In genomic region chr4:147733614-147734344, GRCh38 we compare ENCODE assay signal across 8 cellular contexts. TPM values are rescaled to one million over a fixed set of nuclear protein-coding genes. Genes with fewer than 3 reads are reported as not detected.
DNase-seq lines count a peak whose midpoint lies in the region; ATAC-seq and TF ChIP-seq lines count a peak whose summit lies in the region.

No MANE protein-coding gene starts in this region.

- peaks cover 22% of the 10 kb centered on the region for H3K4me1 ChIP-seq in BLaER1
- H3K4me1 ChIP-seq in naive thymus-derived CD4-positive, alpha-beta T cell (ENCODE audit: control insufficient read depth in 2 of 2, insufficient read depth in 2 of 2, low read length in 2 of 2): peaks cover 14 to 15% of the 10 kb centered on the region in 2 donors

- peaks cover 13 to 42% (median 24%) of the 10 kb centered on the region in 7 donors for H3K4me1 Mint-ChIP-seq in naive thymus-derived CD4-positive, alpha-beta T cell

- H3K9ac ChIP-seq in BLaER1: no peak overlapping the region

- H3K9me3 Mint-ChIP-seq in naive thymus-derived CD4-positive, alpha-beta T cell: peaks cover 0 to 2% (median 0%) of the 10 kb centered on the region in 11 donors

- peaks cover 0 to 4% (median 0%) of the 10 kb centered on the region in 5 donors for H3K36me3 Mint-ChIP-seq in naive thymus-derived CD4-positive, alpha-beta T cell

- no peak for TF ChIP-seq CTCF in dorsolateral prefrontal cortex (IDR thresholded peaks at IDR 0.05 in 54 of 56, conservative IDR thresholded peaks at IDR 0.05 in 2 of 56; ENCODE audit: low read depth in 1 of 56, partially characterized antibody in 56 of 56)

- intact Hi-C loops in dorsolateral prefrontal cortex (cut with DNase I): no loop called here
- intact Hi-C loops in naive thymus-derived CD4-positive, alpha-beta T cell (cut with micrococcal nuclease): loop anchor here in 1 of 2 donors (2.0 to 10.0 kb wide), 3 partner anchors 59 to 709 kb away; partner anchors contain the start of gene NR3C2

- peak overlapping the region; percentile 58 to 97 (median 92) for H3K4me3 Mint-ChIP-seq in naive thymus-derived CD4-positive, alpha-beta T cell

- peak overlapping the region in 5 of 9 donors; percentile 40 to 90 (median 60) for H3K27ac Mint-ChIP-seq in naive thymus-derived CD4-positive, alpha-beta T cell

- peaks cover 24% of the 10 kb centered on the region; the same call in 1 of the 2 replicates for H4K20me1 ChIP-seq in BLaER1

- H3K4me3 ChIP-seq in BLaER1: peak overlapping the region; percentile 81; the same call in 1 of the 2 replicates
- peak overlapping the region in 53 of 59 donors; percentile 10 to 83 (median 74) for H3K4me3 ChIP-seq in dorsolateral prefrontal cortex
- peak overlapping the region; percentile 76 for H3K4me3 ChIP-seq in naive thymus-derived CD4-positive, alpha-beta T cell (ENCODE audit: low read length)

- POLR2A ChIA-PET in naive thymus-derived CD4-positive, alpha-beta T cell (lab: Charles Lee): no interaction called here

- no peaks in the 10 kb centered on the region for H3K36me3 ChIP-seq in BLaER1
- no peaks in the 10 kb centered on the region for H3K36me3 ChIP-seq in naive thymus-derived CD4-positive, alpha-beta T cell (ENCODE audit: control insufficient read depth in 2 of 3, insufficient read depth in 3 of 3, low read length in 3 of 3)

- CTCF ChIA-PET in naive thymus-derived CD4-positive, alpha-beta T cell (lab: Charles Lee): interaction anchor here (2.4 kb wide), 1 partner anchor 132 kb away, joined by 16 read pairs; no protein-coding TSS in a partner anchor

- H3K4me2 ChIP-seq in BLaER1: peak overlapping the region; percentile 85

- H3K27me3 ChIP-seq in BLaER1: no peaks in the 10 kb centered on the region
- peaks cover 0 to 41% (median 0%) of the 10 kb centered on the region in 45 donors for H3K27me3 ChIP-seq in dorsolateral prefrontal cortex
- H3K27me3 ChIP-seq in naive thymus-derived CD4-positive, alpha-beta T cell (ENCODE audit: control insufficient read depth in 2 of 2, insufficient read depth in 2 of 2, low read length in 2 of 2): no peaks in the 10 kb centered on the region

- H3K27ac ChIP-seq in BLaER1: no peak overlapping the region
- peak overlapping the region in 10 of 59 donors; percentile 4 to 88 (median 36) for H3K27ac ChIP-seq in dorsolateral prefrontal cortex
- no peak overlapping the region for H3K27ac ChIP-seq in naive thymus-derived CD4-positive, alpha-beta T cell (ENCODE audit: low read depth, low read length)

- no peaks in the 10 kb centered on the region for H3K9me3 ChIP-seq in BLaER1
- H3K9me3 ChIP-seq in naive thymus-derived CD4-positive, alpha-beta T cell (ENCODE audit: control insufficient read depth in 2 of 3, low read length in 3 of 3): no peaks in the 10 kb centered on the region

- H3K27me3 Mint-ChIP-seq in naive thymus-derived CD4-positive, alpha-beta T cell: peaks cover 0 to 29% (median 0%) of the 10 kb centered on the region in 5 donors

- ATAC-seq in naive thymus-derived CD4-positive, alpha-beta T cell: no peak
- ATAC-seq in GM21717 (IDR thresholded peaks at IDR 0.05; ENCODE audit: unreplicated experiment): no peak

- DNase-seq in M059J (ENCODE audit: low read depth) (peak; percentile 66), dorsolateral prefrontal cortex (no peak), MV-4-11 (lab: John Stamatoyannopoulos, UW) (no peak), NCI-H2029 treated with DMSO at 0.1 percent for 48 hours (lab: John Stamatoyannopoulos, UW) (no peak)
- DNase-seq in naive thymus-derived CD4-positive, alpha-beta T cell: no peak
- no peak for DNase-seq in activated CD4-positive, alpha-beta T cell treated with anti-CD3 and anti-CD28 coated beads, Interleukin-2, amount 50 U/mL, for 48 hours

RNA-seq across cellular contexts. Expression of gene ARHGAP10, which starts 1.9 kb away (rescaled TPM):
- 6.3 and 9.0 TPM in 2 replicates for total RNA-seq in M059J (2014; rRNA removed; shearing (Covaris generic))
- total RNA-seq in dorsolateral prefrontal cortex: 10 to 100 TPM in 108 of 120 experiments, 1 to 10 TPM in 12; 6.8 to 26.3 (median 12.9) TPM
- 1 to 10 TPM; 2.9 to 8.5 (median 3.2) TPM for total RNA-seq in naive thymus-derived CD4-positive, alpha-beta T cell
- polyA plus RNA-seq in naive thymus-derived CD4-positive, alpha-beta T cell: 1 to 10 TPM; 1.9 to 2.5 TPM

RNA-seq across cellular contexts. Expression of gene PRMT9, which starts 49.8 kb away (rescaled TPM):
- total RNA-seq in M059J (2014; rRNA removed; shearing (Covaris generic)): 7.7 and 8.9 TPM in 2 replicates
- total RNA-seq in dorsolateral prefrontal cortex: 10 to 100 TPM in 115 of 120 experiments, 1 to 10 TPM in 5; 6.9 to 20.4 (median 14.3) TPM
- 10 to 100 TPM in 4 of 5 experiments, 1 to 10 TPM in 1; 9.7 to 15.9 (median 10.8) TPM for total RNA-seq in naive thymus-derived CD4-positive, alpha-beta T cell
- polyA plus RNA-seq in naive thymus-derived CD4-positive, alpha-beta T cell: 1 to 10 TPM; 4.7 to 8.3 TPM
